Comparison of ENCODE assay signal across 14 cellular contexts in genomic region chrX:124925681-124926080, GRCh38. TPM values are rescaled to one million over a fixed set of nuclear protein-coding genes. Genes with fewer than 3 reads are reported as not detected.
A peak's percentile ranks its signal among the peaks of the same experiment; 100 is the strongest.
DNase-seq lines count a peak whose midpoint lies in the region; ATAC-seq lines count a peak whose summit lies in the region.
"Had no signal": no experiment of that assay in that cellular context is flagged by ENCODE, and none has a peak within 500 bp of the region (broad histone marks: within the 10 kb centered on the region; RNA-seq: fewer than 3 reads in every experiment).

No MANE protein-coding gene starts in this region.

- no peak overlapping the region for H3K4me3 Mint-ChIP-seq in activated T-cell treated with anti-CD3 and anti-CD28 coated beads, Interleukin-2, amount 50 U/mL, for 24 hours
- H3K4me3 Mint-ChIP-seq: CD8-positive, alpha-beta memory T cell; HFFc6 had no signal

- no peaks in the 10 kb centered on the region for H3K36me3 Mint-ChIP-seq in activated T-cell treated with anti-CD3 and anti-CD28 coated beads, Interleukin-2, amount 50 U/mL, for 24 hours (ENCODE audit: low read depth)
- H3K36me3 Mint-ChIP-seq: CD8-positive, alpha-beta memory T cell had no signal

- no peaks in the 10 kb centered on the region for H3K4me1 Mint-ChIP-seq in activated T-cell treated with anti-CD3 and anti-CD28 coated beads, Interleukin-2, amount 50 U/mL, for 24 hours (ENCODE audit: low read depth)

- DNase-seq in NCI-H510A treated with DMSO at 0.1 percent for 48 hours (lab: John Stamatoyannopoulos, UW) (peak; percentile 40), NCI-H510A (lab: John Stamatoyannopoulos, UW) (no peak), DMS153 (lab: John Stamatoyannopoulos, UW) (peak; percentile 43), NCI-H2029 (lab: John Stamatoyannopoulos, UW) (peak; percentile 38), left lobe of liver (ENCODE audit: low spot score) (no peak)
- DNase-seq in activated T-cell treated with anti-CD3 and anti-CD28 coated beads, Interleukin-2, amount 50 U/mL, for 24 hours: no peak
- DNase-seq: 8988T; AML-193; CD8-positive, alpha-beta memory T cell; DND-41; GDM1; HCEC 1CT; HFFc6 had no signal

- H3K27ac Mint-ChIP-seq in activated T-cell treated with anti-CD3 and anti-CD28 coated beads, Interleukin-2, amount 50 U/mL, for 24 hours: no peak overlapping the region
- H3K27ac Mint-ChIP-seq: CD8-positive, alpha-beta memory T cell; HFFc6 had no signal

- ATAC-seq in left lobe of liver (peak; percentile 62), GM18519 (IDR thresholded peaks at IDR 0.05; ENCODE audit: low FRiP score, unreplicated experiment) (no peak)

- H3K9me3 Mint-ChIP-seq in activated T-cell treated with anti-CD3 and anti-CD28 coated beads, Interleukin-2, amount 50 U/mL, for 24 hours: no peaks in the 10 kb centered on the region
- H3K9me3 Mint-ChIP-seq: CD8-positive, alpha-beta memory T cell had no signal

- H3K27me3 Mint-ChIP-seq in activated T-cell treated with anti-CD3 and anti-CD28 coated beads, Interleukin-2, amount 50 U/mL, for 24 hours: peaks cover 12% of the 10 kb centered on the region

RNA-seq across cellular contexts. Expression of gene TENM1, which starts 37.9 kb away (rescaled TPM):
- 8.7 TPM for total RNA-seq in left lobe of liver
- total RNA-seq: HFFc6 had no signal

Comparison
In these comparisons a context has a peak if more than half of its experiments do, and no peak if none do; other contexts are left out.
1. DNase-seq: peak in NCI-H510A treated with DMSO at 0.1 percent for 48 hours (single experiment), DMS153 (single experiment) and NCI-H2029 (single experiment); none in NCI-H510A (single experiment), left lobe of liver (single experiment) and activated T-cell treated with anti-CD3 and anti-CD28 coated beads, Interleukin-2, amount 50 U/mL, for 24 hours (single experiment).